Comparison of ENCODE assay signal across 18 cellular contexts in the genomic region with DNA sequence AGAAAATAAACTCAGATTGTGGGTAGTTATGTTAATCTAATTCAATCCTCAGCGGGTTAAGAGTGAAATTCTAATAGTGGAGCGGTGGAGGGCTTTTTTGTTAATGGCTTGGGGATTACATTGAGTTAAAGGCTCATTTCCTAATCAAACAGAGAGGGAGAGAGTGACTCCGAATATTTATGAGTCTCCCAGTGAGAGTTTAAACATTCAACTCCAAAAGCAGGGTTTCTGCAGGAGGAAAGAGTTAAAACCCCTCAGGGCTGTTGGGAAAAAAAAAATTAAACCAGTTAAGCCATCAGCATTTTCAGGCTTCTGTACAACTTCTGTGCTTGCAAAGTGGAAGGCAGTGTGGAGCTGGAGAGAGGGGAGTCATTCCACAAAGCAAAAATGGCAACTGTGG.
"Had no signal": no experiment of that assay in that cellular context is flagged by ENCODE, and none has a peak within 500 bp of the region (broad histone marks: within the 10 kb centered on the region; RNA-seq: fewer than 3 reads in every experiment).

No MANE protein-coding gene starts in this region.

- H3K9me3 ChIP-seq: mucosa of descending colon, psoas muscle, testis had no signal

- H3K27ac ChIP-seq: coronary artery, epithelial cell of prostate, psoas muscle, testis had no signal

- ATAC-seq: activated T-helper 17 cell treated with anti-CD3 and anti-CD28 coated beads, Interleukin-2, amount 50 U/mL, for 72 hours; left colon; mucosa of descending colon; natural killer cell treated with Interleukin-12 subunit alpha and Interleukin-12 subunit beta and Interleukin-15 and Interleukin-18, amount 100 ng/mL, for 72 hours; psoas muscle; stimulated activated naive CD8-positive, alpha-beta T cell treated with anti-CD3 and anti-CD28 coated beads, Interleukin-15, Interleukin-2, amounts not matched to agents 100 U/mL and 50 U/mL, for 24 hours had no signal

- H3K36me3 Mint-ChIP-seq: natural killer cell treated with Interleukin-12 subunit alpha and Interleukin-12 subunit beta and Interleukin-15 and Interleukin-18, amount 100 ng/mL, for 72 hours had no signal

- H3K27me3 ChIP-seq: testis had no signal

- H3K27ac Mint-ChIP-seq: activated B cell treated with CpG ODN at 0.5 μM for 24 hours; activated CD4-positive, alpha-beta T cell treated with anti-CD3 and anti-CD28 coated beads, Interleukin-2, amount 10 ng/mL, durations not matched to agents 7 days and 5 days; activated naive CD4-positive, alpha-beta T cell treated with anti-CD3 and anti-CD28 coated beads for 36 hours; activated T-helper 17 cell treated with anti-CD3 and anti-CD28 coated beads, Interleukin-2, amount 50 U/mL, for 72 hours; natural killer cell treated with Interleukin-12 subunit alpha and Interleukin-12 subunit beta and Interleukin-15 and Interleukin-18, amount 100 ng/mL, for 72 hours; T-helper 1 cell treated with Interleukin-12 subunit alpha and Interleukin-12 subunit beta and Interleukin-4 antibody, amounts not matched to agents 30 μg/mL and 1 μg/mL, for 36 hours had no signal

- H3K4me3 ChIP-seq: coronary artery, mucosa of descending colon, psoas muscle, testis had no signal

- H3K9me3 Mint-ChIP-seq: activated B cell treated with CpG ODN at 0.5 μM for 24 hours; activated CD4-positive, alpha-beta T cell treated with anti-CD3 and anti-CD28 coated beads, Interleukin-2, amount 10 ng/mL, durations not matched to agents 7 days and 5 days; activated naive CD4-positive, alpha-beta T cell treated with anti-CD3 and anti-CD28 coated beads for 36 hours; activated T-helper 17 cell treated with anti-CD3 and anti-CD28 coated beads, Interleukin-2, amount 50 U/mL, for 72 hours; natural killer cell treated with Interleukin-12 subunit alpha and Interleukin-12 subunit beta and Interleukin-15 and Interleukin-18, amount 100 ng/mL, for 72 hours; T-helper 1 cell treated with Interleukin-12 subunit alpha and Interleukin-12 subunit beta and Interleukin-4 antibody, amounts not matched to agents 30 μg/mL and 1 μg/mL, for 36 hours had no signal

- DNase-seq: activated B cell treated with CpG ODN at 0.5 μM for 24 hours; activated CD4-positive, alpha-beta T cell treated with anti-CD3 and anti-CD28 coated beads, Interleukin-2, amount 10 ng/mL, durations not matched to agents 7 days and 5 days; activated CD8-positive, alpha-beta memory T cell treated with anti-CD3 and anti-CD28 coated beads for 24 hours; activated naive CD4-positive, alpha-beta T cell treated with anti-CD3 and anti-CD28 coated beads for 36 hours; central memory CD4-positive, alpha-beta T cell; effector CD8-positive, alpha-beta T cell; hypothalamus; left colon; mucosa of descending colon; psoas muscle; stimulated activated CD4-positive, alpha-beta T cell treated with anti-CD3 and anti-CD28 coated beads, Interleukin-2, amount 100 ng/mL, for 48 hours; stimulated activated naive CD8-positive, alpha-beta T cell treated with anti-CD3 and anti-CD28 coated beads, Interleukin-15, Interleukin-2, amounts not matched to agents 100 U/mL and 50 U/mL, for 24 hours; testis had no signal

- H3K4me3 Mint-ChIP-seq: activated B cell treated with CpG ODN at 0.5 μM for 24 hours; activated CD4-positive, alpha-beta T cell treated with anti-CD3 and anti-CD28 coated beads, Interleukin-2, amount 10 ng/mL, durations not matched to agents 7 days and 5 days; activated naive CD4-positive, alpha-beta T cell treated with anti-CD3 and anti-CD28 coated beads for 36 hours; activated T-helper 17 cell treated with anti-CD3 and anti-CD28 coated beads, Interleukin-2, amount 50 U/mL, for 72 hours; natural killer cell treated with Interleukin-12 subunit alpha and Interleukin-12 subunit beta and Interleukin-15 and Interleukin-18, amount 100 ng/mL, for 72 hours; T-helper 1 cell treated with Interleukin-12 subunit alpha and Interleukin-12 subunit beta and Interleukin-4 antibody, amounts not matched to agents 30 μg/mL and 1 μg/mL, for 36 hours had no signal

- H3K4me1 ChIP-seq: testis had no signal

- H3K4me1 Mint-ChIP-seq: activated B cell treated with CpG ODN at 0.5 μM for 24 hours; activated CD4-positive, alpha-beta T cell treated with anti-CD3 and anti-CD28 coated beads, Interleukin-2, amount 10 ng/mL, durations not matched to agents 7 days and 5 days; activated T-helper 17 cell treated with anti-CD3 and anti-CD28 coated beads, Interleukin-2, amount 50 U/mL, for 72 hours had no signal
